ENCODE assay signal across 8 cellular contexts in the genomic region with DNA sequence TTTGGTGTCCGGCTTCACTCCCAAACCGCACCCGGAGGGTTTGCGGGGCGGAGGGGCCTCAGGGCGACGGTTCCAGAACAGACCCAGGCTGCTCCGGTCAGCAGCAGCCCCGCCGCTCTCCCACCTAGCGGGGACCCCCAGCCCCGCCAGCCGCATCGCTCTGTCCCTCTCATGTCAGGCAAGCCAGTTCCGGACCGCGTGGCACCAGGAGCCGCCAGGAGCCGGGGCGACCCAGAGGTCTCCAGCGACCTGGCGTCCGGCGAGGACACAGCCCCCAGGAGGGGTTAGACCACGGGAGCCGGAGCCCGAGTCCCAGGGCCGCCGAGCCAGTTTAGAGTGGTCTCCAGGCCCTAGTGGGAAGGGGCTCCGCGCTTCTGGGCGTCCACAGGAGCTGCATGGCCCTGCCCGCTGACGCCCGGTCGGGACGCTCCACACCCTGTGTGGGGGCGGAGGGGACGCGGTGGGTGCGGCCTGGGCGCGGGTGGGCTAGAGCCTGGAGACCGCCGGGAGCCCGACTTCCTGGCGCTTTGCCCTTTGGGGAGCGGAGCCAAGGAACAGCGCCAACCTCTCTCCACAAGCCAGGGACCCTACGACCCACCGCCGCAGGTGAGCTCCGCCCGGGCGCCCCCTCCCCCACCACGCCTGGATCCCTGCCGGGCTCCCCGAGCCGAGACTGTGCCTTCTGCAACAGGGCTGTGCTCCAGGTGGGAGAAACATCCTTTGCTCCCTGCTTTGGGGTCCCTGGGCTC. TPM values are rescaled to one million over a fixed set of nuclear protein-coding genes. Genes with fewer than 3 reads are reported as not detected.
DNase-seq lines count a peak whose midpoint lies in the region; ATAC-seq and TF ChIP-seq lines count a peak whose summit lies in the region.

No MANE protein-coding gene starts in this region.

- H3K27me3 ChIP-seq in cardiac muscle cell (peaks cover 52% of the 10 kb centered on the region), esophagus muscularis mucosa (peaks cover 0 to 40% (median 17%) of the 10 kb centered on the region in 4 donors)

- WGBS in esophagus muscularis mucosa: 0% methylated on average over 16 of the region's 59 CpGs

- intact Hi-C loops in cardiac septum (cut with DNase I) (no loop called here), esophagus muscularis mucosa (cut with DNase I) (no loop called here)

- no peak for TF ChIP-seq EP300 in esophagus muscularis mucosa (IDR thresholded peaks at IDR 0.05)

- no peak for ATAC-seq in naive thymus-derived CD8-positive, alpha-beta T cell
- ATAC-seq in HG03469 (IDR thresholded peaks at IDR 0.05; ENCODE audit: unreplicated experiment): no peak

- H3K36me3 ChIP-seq in cardiac muscle cell (no peaks in the 10 kb centered on the region), esophagus muscularis mucosa (no peaks in the 10 kb centered on the region)

- H3K4me3 ChIP-seq in cardiac muscle cell (peak overlapping the region; percentile 17), esophagus muscularis mucosa (peak overlapping the region; percentile 47 to 56 (median 48))

- TF ChIP-seq CTCF in cardiac muscle cell (IDR thresholded peaks at IDR 0.05; ENCODE audit: low read depth, low read length): no peak
- no peak for TF ChIP-seq CTCF in esophagus muscularis mucosa (IDR thresholded peaks at IDR 0.05)

- H3K4me1 Mint-ChIP-seq in naive thymus-derived CD8-positive, alpha-beta T cell: peaks cover 1 to 7% (median 6%) of the 10 kb centered on the region in 4 donors

- peaks cover 19 to 60% (median 50%) of the 10 kb centered on the region in 5 donors for H3K27me3 Mint-ChIP-seq in naive thymus-derived CD8-positive, alpha-beta T cell

- TF ChIP-seq POLR2A in esophagus muscularis mucosa (IDR thresholded peaks at IDR 0.05; ENCODE audit: low read depth): no peak

- H3K4me3 Mint-ChIP-seq in naive thymus-derived CD8-positive, alpha-beta T cell: peak overlapping the region in 6 of 10 donors; percentile 39 to 71 (median 44)

- H3K4me1 ChIP-seq in cardiac muscle cell (ENCODE audit: low read depth): no peaks in the 10 kb centered on the region
- H3K4me1 ChIP-seq in esophagus muscularis mucosa: peaks cover 9 to 14% (median 12%) of the 10 kb centered on the region in 4 donors

- DNase-seq in cardiac muscle cell (ENCODE audit: low read depth in 1 of 2, low spot score in 1 of 2) (peak in 1 of 2 donors; percentile 7), cardiac septum (ENCODE audit: low spot score) (no peak), esophagus muscularis mucosa (ENCODE audit: extremely low spot score) (no peak), NCI-H2081 (lab: John Stamatoyannopoulos, UW) (no peak), NCI-H1436 (lab: John Stamatoyannopoulos, UW) (no peak)
- no peak for DNase-seq in naive thymus-derived CD8-positive, alpha-beta T cell
- no peak for DNase-seq in stimulated activated CD4-positive, alpha-beta T cell treated with anti-CD3 and anti-CD28 coated beads, Interleukin-2, amount 100 ng/mL, for 48 hours

- no peak overlapping the region for H3K27ac Mint-ChIP-seq in naive thymus-derived CD8-positive, alpha-beta T cell

- peaks cover 0 to 2% (median 0%) of the 10 kb centered on the region in 9 donors for H3K9me3 Mint-ChIP-seq in naive thymus-derived CD8-positive, alpha-beta T cell

- POLR2A ChIA-PET in naive thymus-derived CD8-positive, alpha-beta T cell (lab: Charles Lee): no interaction called here

- no peaks in the 10 kb centered on the region for H3K9me3 ChIP-seq in cardiac muscle cell (ENCODE audit: low read depth)
- no peaks in the 10 kb centered on the region for H3K9me3 ChIP-seq in esophagus muscularis mucosa

- H3K36me3 Mint-ChIP-seq in naive thymus-derived CD8-positive, alpha-beta T cell: no peaks in the 10 kb centered on the region

- H3K27ac ChIP-seq in cardiac muscle cell (no peak overlapping the region), esophagus muscularis mucosa (replicated peaks in 1 of 4) (no peak overlapping the region)

RNA-seq across cellular contexts. Expression of gene ZNF117, which starts 43.4 kb away (rescaled TPM):
- 6.0 and 10.0 TPM in 2 replicates for total RNA-seq in cardiac muscle cell
- 5.4 and 5.5 TPM in 2 replicates for polyA plus RNA-seq in cardiac muscle cell
- 6.0 TPM for total RNA-seq in cardiac septum
- 1 to 10 TPM; 2.9 to 8.7 (median 4.1) TPM for total RNA-seq in esophagus muscularis mucosa
- 1 to 10 TPM; 5.6 to 5.9 TPM for total RNA-seq in naive thymus-derived CD8-positive, alpha-beta T cell
- polyA plus RNA-seq in naive thymus-derived CD8-positive, alpha-beta T cell: under 1 TPM; 0.13 to 0.44 (median 0.42) TPM

RNA-seq across cellular contexts. Expression of gene ZNF273, which starts 44.4 kb away (rescaled TPM):
- 4.2 and 4.8 TPM in 2 replicates for total RNA-seq in cardiac muscle cell
- 6.6 and 6.8 TPM in 2 replicates for polyA plus RNA-seq in cardiac muscle cell
- total RNA-seq in cardiac septum: 3.0 TPM
- 1 to 10 TPM; 2.7 to 8.3 (median 3.4) TPM for total RNA-seq in esophagus muscularis mucosa
- 1 to 10 TPM; 9.5 TPM for total RNA-seq in naive thymus-derived CD8-positive, alpha-beta T cell
- polyA plus RNA-seq in naive thymus-derived CD8-positive, alpha-beta T cell: 1 to 10 TPM; 3.6 to 4.6 (median 4.5) TPM

RNA-seq across cellular contexts. Expression of gene ERV3-1, which starts 59.1 kb away (rescaled TPM):
- total RNA-seq in cardiac muscle cell (17.4 and 23.7 TPM in 2 replicates), cardiac septum (9.6 TPM), esophagus muscularis mucosa (10 to 100 TPM in 1 of 4 donors, 1 to 10 TPM in 3; 5.3 to 11.6 (median 7.5) TPM)
- polyA plus RNA-seq in cardiac muscle cell: 23.2 and 29.2 TPM in 2 replicates
- total RNA-seq in naive thymus-derived CD8-positive, alpha-beta T cell: 10 to 100 TPM; 23.2 to 23.9 TPM
- polyA plus RNA-seq in naive thymus-derived CD8-positive, alpha-beta T cell: 1 to 10 TPM; 6.4 to 6.7 (median 6.4) TPM
